Comparison of ENCODE assay signal across 1 cellular context in genomic region chr11:9615031-9615451, GRCh38.
TF ChIP-seq lines count a peak whose summit lies in the region.

No MANE protein-coding gene starts in this region.

TF ChIP-seq in HepG2, 621 proteins besides CTCF, POLR2A, EP300 and RAD21 (continued from another document):
- TF ChIP-seq, protein P1, sequence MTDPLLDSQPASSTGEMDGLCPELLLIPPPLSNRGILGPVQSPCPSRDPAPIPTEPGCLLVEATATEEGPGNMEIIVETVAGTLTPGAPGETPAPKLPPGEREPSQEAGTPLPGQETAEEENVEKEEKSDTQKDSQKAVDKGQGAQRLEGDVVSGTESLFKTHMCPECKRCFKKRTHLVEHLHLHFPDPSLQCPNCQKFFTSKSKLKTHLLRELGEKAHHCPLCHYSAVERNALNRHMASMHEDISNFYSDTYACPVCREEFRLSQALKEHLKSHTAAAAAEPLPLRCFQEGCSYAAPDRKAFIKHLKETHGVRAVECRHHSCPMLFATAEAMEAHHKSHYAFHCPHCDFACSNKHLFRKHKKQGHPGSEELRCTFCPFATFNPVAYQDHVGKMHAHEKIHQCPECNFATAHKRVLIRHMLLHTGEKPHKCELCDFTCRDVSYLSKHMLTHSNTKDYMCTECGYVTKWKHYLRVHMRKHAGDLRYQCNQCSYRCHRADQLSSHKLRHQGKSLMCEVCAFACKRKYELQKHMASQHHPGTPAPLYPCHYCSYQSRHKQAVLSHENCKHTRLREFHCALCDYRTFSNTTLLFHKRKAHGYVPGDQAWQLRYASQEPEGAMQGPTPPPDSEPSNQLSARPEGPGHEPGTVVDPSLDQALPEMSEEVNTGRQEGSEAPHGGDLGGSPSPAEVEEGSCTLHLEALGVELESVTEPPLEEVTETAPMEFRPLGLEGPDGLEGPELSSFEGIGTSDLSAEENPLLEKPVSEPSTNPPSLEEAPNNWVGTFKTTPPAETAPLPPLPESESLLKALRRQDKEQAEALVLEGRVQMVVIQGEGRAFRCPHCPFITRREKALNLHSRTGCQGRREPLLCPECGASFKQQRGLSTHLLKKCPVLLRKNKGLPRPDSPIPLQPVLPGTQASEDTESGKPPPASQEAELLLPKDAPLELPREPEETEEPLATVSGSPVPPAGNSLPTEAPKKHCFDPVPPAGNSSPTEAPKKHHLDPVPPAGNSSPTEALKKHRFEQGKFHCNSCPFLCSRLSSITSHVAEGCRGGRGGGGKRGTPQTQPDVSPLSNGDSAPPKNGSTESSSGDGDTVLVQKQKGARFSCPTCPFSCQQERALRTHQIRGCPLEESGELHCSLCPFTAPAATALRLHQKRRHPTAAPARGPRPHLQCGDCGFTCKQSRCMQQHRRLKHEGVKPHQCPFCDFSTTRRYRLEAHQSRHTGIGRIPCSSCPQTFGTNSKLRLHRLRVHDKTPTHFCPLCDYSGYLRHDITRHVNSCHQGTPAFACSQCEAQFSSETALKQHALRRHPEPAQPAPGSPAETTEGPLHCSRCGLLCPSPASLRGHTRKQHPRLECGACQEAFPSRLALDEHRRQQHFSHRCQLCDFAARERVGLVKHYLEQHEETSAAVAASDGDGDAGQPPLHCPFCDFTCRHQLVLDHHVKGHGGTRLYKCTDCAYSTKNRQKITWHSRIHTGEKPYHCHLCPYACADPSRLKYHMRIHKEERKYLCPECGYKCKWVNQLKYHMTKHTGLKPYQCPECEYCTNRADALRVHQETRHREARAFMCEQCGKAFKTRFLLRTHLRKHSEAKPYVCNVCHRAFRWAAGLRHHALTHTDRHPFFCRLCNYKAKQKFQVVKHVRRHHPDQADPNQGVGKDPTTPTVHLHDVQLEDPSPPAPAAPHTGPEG (CRISPR knock-in tag; IDR thresholded peaks at IDR 0.05) = no peak
- TF ChIP-seq TBX2 (CRISPR knock-in tag; IDR thresholded peaks at IDR 0.05; ENCODE audit: borderline replicate concordance) = no peak
